ENCODE assay signal across 21 cellular contexts in the genomic region with DNA sequence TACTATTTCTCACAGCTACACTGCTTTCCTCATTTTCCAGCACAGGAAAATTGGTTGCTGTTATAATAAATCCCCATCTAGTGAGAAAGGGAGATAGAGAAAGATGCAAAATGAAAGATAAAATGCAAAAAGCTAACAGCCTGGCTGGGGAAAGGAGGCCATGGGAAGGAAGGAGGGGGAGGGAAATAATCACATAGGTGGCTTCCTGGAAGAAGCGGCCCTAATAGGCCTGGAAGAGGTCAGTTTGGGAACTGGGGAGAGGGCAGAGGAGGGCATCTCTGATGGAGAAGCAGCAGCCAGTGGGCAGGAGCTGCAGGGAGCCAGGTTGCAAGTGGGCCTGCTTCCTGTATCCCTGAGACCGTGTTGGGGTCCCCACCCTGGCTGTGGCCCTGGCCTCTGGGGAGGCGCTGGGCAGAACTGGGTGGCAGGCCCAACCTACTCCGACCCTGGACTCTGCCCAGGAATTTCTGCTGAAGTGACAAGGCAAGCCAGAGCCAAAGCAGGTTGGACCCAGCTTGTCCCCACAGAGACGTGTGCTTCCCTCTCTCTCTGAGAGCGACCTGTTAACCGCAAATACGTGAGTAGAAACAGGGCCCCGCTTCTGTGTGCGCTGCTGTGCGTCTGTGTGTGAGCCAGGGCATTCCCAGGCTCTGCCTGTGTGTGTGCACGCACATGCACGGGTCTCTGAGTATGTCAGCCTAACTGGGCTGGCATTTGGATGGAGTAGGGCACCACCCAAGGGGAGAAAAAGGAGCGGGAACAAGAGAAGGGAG. TPM values are rescaled to one million over a fixed set of nuclear protein-coding genes. Genes with fewer than 3 reads are reported as not detected.
DNase-seq lines count a peak whose midpoint lies in the region; ATAC-seq, FAIRE-seq and TF ChIP-seq lines count a peak whose summit lies in the region.
"Had no signal": no experiment of that assay in that cellular context is flagged by ENCODE, and none has a peak within 500 bp of the region (broad histone marks: within the 10 kb centered on the region; RNA-seq: fewer than 3 reads in every experiment).

No MANE protein-coding gene starts in this region.

- POLR2A ChIA-PET in GM12878 (lab: Charles Lee): no interaction called here
- POLR2A ChIA-PET in PC-3 (lab: Charles Lee; ENCODE audit: unreplicated experiment): no interaction called here

- H3K9ac ChIP-seq in GM12878 (ENCODE audit: control insufficient read depth, insufficient read depth, low read length) (no peak overlapping the region), trophoblast cell (ENCODE audit: low read length) (no peak overlapping the region), PC-3 (ENCODE audit: low read length) (no peak overlapping the region)

- H2BK12ac ChIP-seq in trophoblast cell (ENCODE audit: low read length): peak overlapping the region; percentile 18

- H3K36me3 ChIP-seq in GM12878 (ENCODE audit: control insufficient read depth in 2 of 2, insufficient read depth in 2 of 2, low read length in 1 of 2): no peaks in the 10 kb centered on the region
- no peaks in the 10 kb centered on the region for H3K36me3 ChIP-seq in heart left ventricle
- no peaks in the 10 kb centered on the region for H3K36me3 ChIP-seq in trophoblast cell (ENCODE audit: control insufficient read depth in 1 of 2, insufficient read depth in 2 of 2, low read length in 2 of 2)
- H3K36me3 ChIP-seq in PC-3 (ENCODE audit: low read depth, low read length): no peaks in the 10 kb centered on the region
- H3K36me3 ChIP-seq: MG63 had no signal

- no peak overlapping the region for H3K23ac ChIP-seq in trophoblast cell (ENCODE audit: low read length)

- H3K4me1 ChIP-seq in GM12878 (ENCODE audit: control insufficient read depth, insufficient read depth, low read length) (peaks cover 3% of the 10 kb centered on the region; the same call in 1 of the 2 replicates), heart left ventricle (peaks cover 0 to 19% (median 7%) of the 10 kb centered on the region in 12 donors), trophoblast cell (ENCODE audit: control insufficient read depth in 1 of 2, insufficient read depth in 2 of 2, low read length in 2 of 2) (no peaks in the 10 kb centered on the region), PC-3 (ENCODE audit: insufficient read depth, low read length) (no peaks in the 10 kb centered on the region)

- ATAC-seq in GM12878: no peak
- peak; percentile 50 to 78 (median 70) for ATAC-seq in heart left ventricle
- peak; percentile 75 for ATAC-seq in left lobe of liver
- no peak for ATAC-seq in PC-3
- no peak for ATAC-seq in GM18517 (IDR thresholded peaks at IDR 0.05; ENCODE audit: unreplicated experiment)
- ATAC-seq: Panc1 had no signal

- in situ Hi-C loops in GM12878 (cut with MboI): no loop called here

- WGBS in GM12878 (ENCODE audit: insufficient coverage, insufficient replicate concordance, low lambda C conversion rate, missing lambda C conversion rate): 43% methylated on average over 14 of the region's 14 CpGs
- 60 to 76% (median 66%) methylated on average over 8 to 14 of the region's 14 CpGs for WGBS in heart left ventricle, 4 donors
- no CpG with 5 or more reads among the region's 14 CpGs for WGBS in trophoblast cell (ENCODE audit: extremely low coverage, insufficient coverage, insufficient read length)

- no peaks in the 10 kb centered on the region for H3F3A ChIP-seq in PC-3 (ENCODE audit: low read length, unreplicated experiment)

- no TSS peak for BruUV-seq in GM12878 (replicated peaks; lab: Mats Ljungman, UMichigan)
- no TSS peak for BruUV-seq in PC-3 (replicated peaks; lab: Mats Ljungman, UMichigan)

- no peak overlapping the region for H3K4me2 ChIP-seq in GM12878 (ENCODE audit: control insufficient read depth, insufficient read depth)
- H3K4me2 ChIP-seq in trophoblast cell (ENCODE audit: low read length): no peak overlapping the region
- no peak overlapping the region for H3K4me2 ChIP-seq in PC-3 (ENCODE audit: low read length)

- H4K12ac ChIP-seq in trophoblast cell (ENCODE audit: low read depth, low read length): no peak overlapping the region

- TF ChIP-seq POLR2A in GM12878 (IDR thresholded peaks at IDR 0.05; ENCODE audit: low read depth, low read length): no peak
- no peak for TF ChIP-seq POLR2A in heart left ventricle (IDR thresholded peaks at IDR 0.05)

- no peak overlapping the region for H2BK120ac ChIP-seq in trophoblast cell (ENCODE audit: insufficient read depth, low read length, poor library complexity)

- intact Hi-C loops in GM12878 (cut with micrococcal nuclease; ENCODE audit: unreplicated experiment) (no loop called here), heart left ventricle (cut with DNase I) (no loop called here), PC-3 (cut with micrococcal nuclease) (no loop called here)

- no peak overlapping the region for H3K14ac ChIP-seq in trophoblast cell (ENCODE audit: low read length)

- H3K9me3 ChIP-seq in GM12878 (replicated peaks; ENCODE audit: control insufficient read depth, insufficient read depth, low read length): no peaks in the 10 kb centered on the region
- no peaks in the 10 kb centered on the region for H3K9me3 ChIP-seq in heart left ventricle
- H3K9me3 ChIP-seq in trophoblast cell (ENCODE audit: insufficient read depth, low read depth, low read length): peaks cover 2% of the 10 kb centered on the region
- H3K9me3 ChIP-seq in PC-3 (ENCODE audit: low read length): no peaks in the 10 kb centered on the region
- H3K9me3 ChIP-seq: MG63 had no signal

- H3K4ac ChIP-seq in trophoblast cell (ENCODE audit: low read depth, low read length): no peak overlapping the region

- no peak overlapping the region for H3K27ac ChIP-seq in GM12878 (ENCODE audit: control insufficient read depth, insufficient read depth)
- peak overlapping the region in 7 of 12 donors; percentile 2 to 71 (median 38) for H3K27ac ChIP-seq in heart left ventricle
- no peak overlapping the region for H3K27ac ChIP-seq in trophoblast cell (ENCODE audit: low read depth, low read length)
- H3K27ac ChIP-seq in PC-3 (ENCODE audit: low read length): no peak overlapping the region

- no peak for DNase-seq in GM12878 (ENCODE audit: low read depth, low spot score)
- peak in 3 of 5 donors; percentile 49 to 64 (median 57) for DNase-seq in heart left ventricle
- peak; percentile 93 for DNase-seq in left lobe of liver (ENCODE audit: low spot score)
- no peak for DNase-seq in trophoblast cell
- DNase-seq in PC-3: no peak
- DNase-seq in epidermal melanocyte (ENCODE audit: insufficient read length, low spot score): no peak
- DNase-seq: C1 segment of cervical spinal cord, GF-D8, H7, Karpas-422, MG63, NCI-H1092, NCI-H146, NCI-H2081 treated with DMSO at 0.1 percent for 48 hours, NCI-H510A treated with DMSO at 0.1 percent for 48 hours, SHP77 had no signal

- no peak for TF ChIP-seq EP300 in GM12878 (IDR thresholded peaks at IDR 0.05; ENCODE audit: borderline replicate concordance in 1 of 2, control insufficient read depth in 1 of 2, low read depth in 2 of 2, low read length in 2 of 2)

- no peaks in the 10 kb centered on the region for H3K79me1 ChIP-seq in trophoblast cell (ENCODE audit: low read length)

- RAD21 ChIA-PET in GM12878 (lab: Charles Lee; ENCODE audit: unreplicated experiment): no interaction called here

- H3K4me3 ChIP-seq in GM12878: no peak overlapping the region
- H3K4me3 ChIP-seq in heart left ventricle: no peak overlapping the region
- H3K4me3 ChIP-seq in trophoblast cell (ENCODE audit: low read depth, low read length): no peak overlapping the region
- H3K4me3 ChIP-seq in PC-3 (ENCODE audit: low read length): no peak overlapping the region
- H3K4me3 ChIP-seq: MG63 had no signal

- H3K9me2 ChIP-seq in PC-3 (replicated peaks; ENCODE audit: low read length): no peaks in the 10 kb centered on the region

- H3K27me3 ChIP-seq in GM12878 (replicated peaks in 1 of 2; ENCODE audit: control insufficient read depth in 2 of 2, insufficient read depth in 2 of 2, low read length in 1 of 2) (no peaks in the 10 kb centered on the region), heart left ventricle (no peaks in the 10 kb centered on the region), trophoblast cell (ENCODE audit: insufficient read depth, low read length) (no peaks in the 10 kb centered on the region), PC-3 (ENCODE audit: low read length) (no peaks in the 10 kb centered on the region)
- H3K27me3 ChIP-seq: MG63 had no signal

- H4K20me1 ChIP-seq in GM12878 (ENCODE audit: control insufficient read depth, insufficient read depth): no peaks in the 10 kb centered on the region
- no peaks in the 10 kb centered on the region for H4K20me1 ChIP-seq in PC-3 (ENCODE audit: low read length)

- H4K8ac ChIP-seq in trophoblast cell (ENCODE audit: low read depth, low read length): no peak overlapping the region

- H3K79me2 ChIP-seq in GM12878 (ENCODE audit: control insufficient read depth, insufficient read depth, low read length) (no peaks in the 10 kb centered on the region), trophoblast cell (ENCODE audit: control insufficient read depth, insufficient read depth, low read length, poor library complexity) (no peaks in the 10 kb centered on the region), PC-3 (ENCODE audit: low read length) (no peaks in the 10 kb centered on the region)

- no peak overlapping the region for H2AFZ ChIP-seq in GM12878 (ENCODE audit: control insufficient read depth, low read depth, low read length)
- H2AFZ ChIP-seq in trophoblast cell (ENCODE audit: insufficient read depth, low read length, poor library complexity): no peak overlapping the region
- no peak overlapping the region for H2AFZ ChIP-seq in PC-3 (ENCODE audit: low read length)

- no peak overlapping the region for H2AK5ac ChIP-seq in trophoblast cell (ENCODE audit: low read length)

- TF ChIP-seq CTCF in GM12878 (IDR thresholded peaks at IDR 0.05 in 2 of 3, conservative IDR thresholded peaks at IDR 0.05 in 1 of 3; ENCODE audit: control insufficient read depth in 2 of 3, extremely low read depth in 1 of 3, insufficient read depth in 1 of 3, low read depth in 3 of 3, low read length in 3 of 3) (no peak), heart left ventricle (IDR thresholded peaks at IDR 0.05) (no peak), PC-3 (conservative IDR thresholded peaks at IDR 0.05; ENCODE audit: low read depth, low read length) (no peak)

- FAIRE-seq in GM12878 (lab: Jason Lieb, UNC): no peak
- FAIRE-seq: GM12892 had no signal

- SMC1A ChIA-PET in GM12878 (lab: Charles Lee; ENCODE audit: uncharacterized antibody, unreplicated experiment): no interaction called here

- CTCF ChIA-PET in GM12878 (lab: Yijun Ruan, JAX): interaction anchor here (0.6 to 1.3 kb wide), 2 partner anchors 9 to 42 kb away, joined by 3 read pairs; no protein-coding TSS in a partner anchor
- CTCF ChIA-PET in PC-3 (lab: Charles Lee): no interaction called here

- no peak overlapping the region for H3K18ac ChIP-seq in trophoblast cell (ENCODE audit: low read length)

- no peak overlapping the region for H2BK5ac ChIP-seq in trophoblast cell (ENCODE audit: low read depth, low read length, poor library complexity)

- no peak for TF ChIP-seq RAD21 in GM12878 (IDR thresholded peaks at IDR 0.05; ENCODE audit: insufficient read depth, low read depth, low read length)

- H4K91ac ChIP-seq in trophoblast cell (ENCODE audit: low read depth, low read length): no peak overlapping the region

RNA-seq across cellular contexts. Expression of gene SLC28A1, which starts 1.9 kb away (rescaled TPM):
- not detected in 2 replicates for total RNA-seq in GM12878 (2013; cell fraction: nucleolus; rRNA removed)
- not detected in 2 replicates for total RNA-seq in GM12878 (2014; rRNA removed)
- total RNA-seq in GM12878 (2014; rRNA removed; fragmentation: Illumina TruSeq; extraction: Trizol): not detected in 2 replicates
- not detected in 2 replicates for total RNA-seq in GM12878 (2021)
- not detected for polyA plus RNA-seq in GM12878 (2011; ENCODE audit: low read depth)
- not detected in 2 replicates for polyA plus RNA-seq in GM12878 (2011; rRNA removed)
- 0.03 and 0.10 TPM in 2 replicates for polyA plus RNA-seq in GM12878 (2011; cell fraction: cytosol; rRNA removed)
- polyA plus RNA-seq in GM12878 (2011; cell fraction: nucleus; rRNA removed): not detected in 2 replicates
- not detected in 2 replicates for polyA plus RNA-seq in GM12878 (2012)
- not detected in 2 replicates for polyA plus RNA-seq in GM12878 (2014; fragmentation: Illumina TruSeq; extraction: Trizol)
- not detected for polyA plus RNA-seq in GM12878 (2014; fragmentation: Nextera tagmentation; extraction: Ambion mirVana)
- polyA plus RNA-seq in GM12878 (2014; rRNA removed): not detected in 2 replicates
- polyA plus RNA-seq in GM12878 (2016; fragmentation: Nextera tagmentation; extraction: Ambion mirVana): not detected
- polyA minus RNA-seq in GM12878 (2011; rRNA and poly(A)+ RNA removed): not detected in 2 replicates
- not detected in 2 replicates for polyA minus RNA-seq in GM12878 (2011; cell fraction: cytosol; rRNA and poly(A)+ RNA removed)
- not detected in 2 replicates for polyA minus RNA-seq in GM12878 (2011; cell fraction: nucleus; rRNA and poly(A)+ RNA removed)
- 1 to 10 TPM in 3 of 9 donors, under 1 TPM in 5, not detected in 1; 0.14 to 2.9 (median 0.74) TPM for total RNA-seq in heart left ventricle
- 1 to 10 TPM in 1 of 2 donors, under 1 TPM in 1; 0.17 to 1.9 TPM for polyA plus RNA-seq in heart left ventricle
- total RNA-seq in left lobe of liver: 64.6 TPM
- 0.35 and 0.42 TPM in 2 replicates for polyA plus RNA-seq in trophoblast cell (2013)
- 0.58 and 1.1 TPM in 2 replicates for total RNA-seq in PC-3 (2014; rRNA removed)
- total RNA-seq: A673, Daoy, H7 had no signal

Comparison
In these comparisons a context has a peak if more than half of its experiments do, and no peak if none do; other contexts are left out.
1. ATAC-seq: peak in heart left ventricle (4 of 4) and left lobe of liver (single experiment); none in GM12878 (single experiment), PC-3 (single experiment) and GM18517 (single experiment).
2. DNase-seq: peak in heart left ventricle (3 of 5) and left lobe of liver (single experiment); none in GM12878 (single experiment), trophoblast cell (0 of 2), PC-3 (single experiment) and epidermal melanocyte (single experiment).
3. H3K27ac ChIP-seq: peak in heart left ventricle (7 of 12); none in GM12878 (single experiment), trophoblast cell (single experiment) and PC-3 (single experiment).
4. RNA of gene SLC28A1, which starts 1.9 kb away (total RNA-seq): 64.6 TPM in left lobe of liver (single experiment); 0.58 to 1.1 TPM in PC-3, 0.14 to 2.9 TPM in heart left ventricle and not detected in GM12878; every median in the first group is over 10 times any median in the second.